ENCODE assay signal across 13 cellular contexts in the genomic region with DNA sequence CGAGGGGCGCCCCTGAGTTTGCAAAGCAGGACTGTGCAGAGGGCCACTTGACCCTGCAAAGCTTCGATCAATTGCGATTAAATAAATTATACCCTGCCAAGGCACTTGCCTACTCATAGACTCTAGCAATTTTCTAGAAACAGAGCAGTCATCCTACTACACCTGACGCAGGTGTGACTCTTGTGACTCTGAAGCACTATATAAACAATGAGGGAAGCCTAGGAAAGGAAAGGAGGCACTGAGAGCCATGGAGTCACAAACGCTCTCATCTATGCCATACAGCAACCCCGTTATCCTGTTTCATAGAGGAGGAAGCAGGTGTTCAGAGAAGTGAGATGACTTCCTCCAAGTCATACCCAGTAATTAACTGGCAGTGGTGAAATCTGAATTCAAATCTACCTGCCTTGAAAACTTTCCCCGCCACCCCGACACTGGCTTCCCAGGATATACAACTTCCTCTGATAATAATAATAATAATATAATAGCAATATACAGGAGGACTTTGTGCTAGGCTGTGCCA. TPM values are rescaled to one million over a fixed set of nuclear protein-coding genes. Genes with fewer than 3 reads are reported as not detected.
A peak's percentile ranks its signal among the peaks of the same experiment; 100 is the strongest.
DNase-seq lines count a peak whose midpoint lies in the region; ATAC-seq lines count a peak whose summit lies in the region.
"Had no signal": no experiment of that assay in that cellular context is flagged by ENCODE, and none has a peak within 500 bp of the region (broad histone marks: within the 10 kb centered on the region; RNA-seq: fewer than 3 reads in every experiment).

No MANE protein-coding gene starts in this region.

- H3K9me3 Mint-ChIP-seq in activated naive CD4-positive, alpha-beta T cell treated with anti-CD3 and anti-CD28 coated beads, Interleukin-2, amount 50 U/mL, for 24 hours: no peaks in the 10 kb centered on the region
- H3K9me3 Mint-ChIP-seq in T-helper 1 cell treated with Interleukin-12 subunit alpha and Interleukin-12 subunit beta and Interleukin-4 antibody, amounts not matched to agents 30 μg/mL and 1 μg/mL, for 36 hours: no peaks in the 10 kb centered on the region

- H3K4me3 ChIP-seq in thymus (ENCODE audit: low read length): no peak overlapping the region
- H3K4me3 ChIP-seq: BLaER1, SK-N-MC had no signal

- H3K27ac ChIP-seq in thymus (ENCODE audit: low read depth): peak overlapping the region; percentile 0
- H3K27ac ChIP-seq: BLaER1, SK-N-MC had no signal

- H3K36me3 ChIP-seq in thymus (ENCODE audit: control insufficient read depth, insufficient read depth): peaks cover 3% of the 10 kb centered on the region
- H3K36me3 ChIP-seq: BLaER1 had no signal

- no peaks in the 10 kb centered on the region for H3K27me3 ChIP-seq in thymus (ENCODE audit: control insufficient read depth, insufficient read depth)
- H3K27me3 ChIP-seq: BLaER1 had no signal

- 64% methylated on average over 9 of the region's 9 CpGs for whole genome bisulfite sequencing in thymus

- peak overlapping the region; percentile 97 for H3K27ac Mint-ChIP-seq in activated naive CD4-positive, alpha-beta T cell treated with anti-CD3 and anti-CD28 coated beads, Interleukin-2, amount 50 U/mL, for 24 hours
- peak overlapping the region; percentile 97 for H3K27ac Mint-ChIP-seq in T-helper 1 cell treated with Interleukin-12 subunit alpha and Interleukin-12 subunit beta and Interleukin-4 antibody, amounts not matched to agents 30 μg/mL and 1 μg/mL, for 36 hours

- H3K27me3 Mint-ChIP-seq in activated naive CD4-positive, alpha-beta T cell treated with anti-CD3 and anti-CD28 coated beads, Interleukin-2, amount 50 U/mL, for 24 hours: no peaks in the 10 kb centered on the region
- no peaks in the 10 kb centered on the region for H3K27me3 Mint-ChIP-seq in T-helper 1 cell treated with Interleukin-12 subunit alpha and Interleukin-12 subunit beta and Interleukin-4 antibody, amounts not matched to agents 30 μg/mL and 1 μg/mL, for 36 hours (ENCODE audit: low read depth)

- no peak for DNase-seq in activated naive CD4-positive, alpha-beta T cell treated with anti-CD3 and anti-CD28 coated beads, Interleukin-2, amount 50 U/mL, for 16 hours
- DNase-seq in islet precursor cell: peak; percentile 23
- no peak for DNase-seq in hippocampal formation (lab: John Stamatoyannopoulos, UW)
- DNase-seq in Kasumi-1 (lab: John Stamatoyannopoulos, UW): no peak
- DNase-seq: activated CD4-positive, CD25-positive, alpha-beta regulatory T cell treated with anti-CD3 and anti-CD28 coated beads, Interleukin-2, amount 50 U/mL, for 72 hours; foreskin melanocyte; occipital lobe had no signal

- no peaks in the 10 kb centered on the region for H3K9me3 ChIP-seq in thymus (ENCODE audit: control insufficient read depth)
- H3K9me3 ChIP-seq: BLaER1 had no signal

- peak overlapping the region; percentile 70 for H3K4me3 Mint-ChIP-seq in activated naive CD4-positive, alpha-beta T cell treated with anti-CD3 and anti-CD28 coated beads, Interleukin-2, amount 50 U/mL, for 24 hours
- peak overlapping the region; percentile 41 for H3K4me3 Mint-ChIP-seq in T-helper 1 cell treated with Interleukin-12 subunit alpha and Interleukin-12 subunit beta and Interleukin-4 antibody, amounts not matched to agents 30 μg/mL and 1 μg/mL, for 36 hours

- ATAC-seq in GM19463 (IDR thresholded peaks at IDR 0.05; ENCODE audit: unreplicated experiment): no peak

- peaks cover 98% of the 10 kb centered on the region for H3K4me1 Mint-ChIP-seq in activated naive CD4-positive, alpha-beta T cell treated with anti-CD3 and anti-CD28 coated beads, Interleukin-2, amount 50 U/mL, for 24 hours
- H3K4me1 Mint-ChIP-seq in T-helper 1 cell treated with Interleukin-12 subunit alpha and Interleukin-12 subunit beta and Interleukin-4 antibody, amounts not matched to agents 30 μg/mL and 1 μg/mL, for 36 hours (ENCODE audit: low read depth): peaks cover 88% of the 10 kb centered on the region

- H3K4me1 ChIP-seq in thymus (ENCODE audit: control insufficient read depth, insufficient read depth, low read length): peaks cover 72% of the 10 kb centered on the region

- peaks cover 15% of the 10 kb centered on the region for H3K36me3 Mint-ChIP-seq in activated naive CD4-positive, alpha-beta T cell treated with anti-CD3 and anti-CD28 coated beads, Interleukin-2, amount 50 U/mL, for 24 hours
- peaks cover 23% of the 10 kb centered on the region for H3K36me3 Mint-ChIP-seq in T-helper 1 cell treated with Interleukin-12 subunit alpha and Interleukin-12 subunit beta and Interleukin-4 antibody, amounts not matched to agents 30 μg/mL and 1 μg/mL, for 36 hours (ENCODE audit: low read depth)

RNA-seq across cellular contexts. Expression of a gene that starts 14.4 kb away (rescaled TPM):
- polyA plus RNA-seq in thymus: 31.5 TPM
